ENCODE assay signal across 14 cellular contexts in genomic region chr9:133727277-133727875, GRCh38. TPM values are rescaled to one million over a fixed set of nuclear protein-coding genes. Genes with fewer than 3 reads are reported as not detected.
DNase-seq lines count a peak whose midpoint lies in the region; ATAC-seq and TF ChIP-seq lines count a peak whose summit lies in the region.
"Had no signal": no experiment of that assay in that cellular context is flagged by ENCODE, and none has a peak within 500 bp of the region (broad histone marks: within the 10 kb centered on the region; RNA-seq: fewer than 3 reads in every experiment).

No MANE protein-coding gene starts in this region.

- no peak overlapping the region for H3K27ac Mint-ChIP-seq in activated CD4-positive, alpha-beta T cell treated with anti-CD3 and anti-CD28 coated beads, Interleukin-2, amount 10 ng/mL, durations not matched to agents 24 days and 14 days
- no peak overlapping the region for H3K27ac Mint-ChIP-seq in stimulated activated effector memory CD8-positive, alpha-beta T cell treated with anti-CD3 and anti-CD28 coated beads, Interleukin-12 subunit alpha, Interleukin-12 subunit beta, amount 100 ng/mL, for 72 hours

- H3K9me3 ChIP-seq in Panc1 (ENCODE audit: control insufficient read depth, insufficient read depth, low read depth, low read length) = no peaks in the 10 kb centered on the region
- H3K9me3 ChIP-seq: gastroesophageal sphincter, uterus had no signal

- H3K27me3 ChIP-seq in Panc1 (ENCODE audit: control insufficient read depth, insufficient read depth, low read length) = peaks cover 4% of the 10 kb centered on the region
- H3K27me3 ChIP-seq: uterus had no signal

- no peak for TF ChIP-seq CTCF in Panc1 (IDR thresholded peaks at IDR 0.05)

- in situ Hi-C loops in Panc1 (cut with HindIII; ENCODE audit: low pct_unique_long_range_greater_than_20kb, low sequenced_read_pairs) = no loop called here

- H3K4me3 ChIP-seq in Panc1 (ENCODE audit: low read depth in 2 of 2, low read length in 2 of 2) = no peak overlapping the region
- H3K4me3 ChIP-seq: gastroesophageal sphincter, uterus had no signal

- no TSS peak for BruUV-seq in Panc1 (replicated peaks; lab: Mats Ljungman, UMichigan)

- no peaks in the 10 kb centered on the region for H3K9me3 Mint-ChIP-seq in activated CD4-positive, alpha-beta T cell treated with anti-CD3 and anti-CD28 coated beads, Interleukin-2, amount 10 ng/mL, durations not matched to agents 24 days and 14 days
- no peaks in the 10 kb centered on the region for H3K9me3 Mint-ChIP-seq in stimulated activated effector memory CD8-positive, alpha-beta T cell treated with anti-CD3 and anti-CD28 coated beads, Interleukin-12 subunit alpha, Interleukin-12 subunit beta, amount 100 ng/mL, for 72 hours
- H3K9me3 Mint-ChIP-seq: natural killer cell had no signal

- peaks cover 2% of the 10 kb centered on the region; the same call in 1 of the 2 replicates for H3K4me1 ChIP-seq in Panc1 (ENCODE audit: control insufficient read depth, insufficient read depth, low read length)
- H3K4me1 ChIP-seq: gastroesophageal sphincter, uterus had no signal

- H3K36me3 Mint-ChIP-seq in activated CD4-positive, alpha-beta T cell treated with anti-CD3 and anti-CD28 coated beads, Interleukin-2, amount 10 ng/mL, durations not matched to agents 24 days and 14 days (ENCODE audit: low read depth) = no peaks in the 10 kb centered on the region
- H3K36me3 Mint-ChIP-seq in stimulated activated effector memory CD8-positive, alpha-beta T cell treated with anti-CD3 and anti-CD28 coated beads, Interleukin-12 subunit alpha, Interleukin-12 subunit beta, amount 100 ng/mL, for 72 hours = no peaks in the 10 kb centered on the region
- H3K36me3 Mint-ChIP-seq: natural killer cell had no signal

- peaks cover 2% of the 10 kb centered on the region for H3K4me1 Mint-ChIP-seq in activated CD4-positive, alpha-beta T cell treated with anti-CD3 and anti-CD28 coated beads, Interleukin-2, amount 10 ng/mL, durations not matched to agents 24 days and 14 days
- peaks cover 8% of the 10 kb centered on the region for H3K4me1 Mint-ChIP-seq in stimulated activated effector memory CD8-positive, alpha-beta T cell treated with anti-CD3 and anti-CD28 coated beads, Interleukin-12 subunit alpha, Interleukin-12 subunit beta, amount 100 ng/mL, for 72 hours

- POLR2A ChIA-PET in Panc1 (lab: Charles Lee) = no interaction called here

- intact Hi-C loops in activated CD4-positive, alpha-beta T cell treated with anti-CD3 and anti-CD28 coated beads, Interleukin-2, amount 10 ng/mL, durations not matched to agents 24 days and 14 days (cut with micrococcal nuclease) = loop anchor here (10.0 kb wide), 1 partner anchor 143 kb away; no protein-coding TSS in a partner anchor
- intact Hi-C loops in Panc1 (cut with micrococcal nuclease; ENCODE audit: unreplicated experiment) = no loop called here

- H3K27me3 Mint-ChIP-seq in activated CD4-positive, alpha-beta T cell treated with anti-CD3 and anti-CD28 coated beads, Interleukin-2, amount 10 ng/mL, durations not matched to agents 24 days and 14 days = peaks cover 7% of the 10 kb centered on the region

- no peak overlapping the region for H3K4me3 Mint-ChIP-seq in activated CD4-positive, alpha-beta T cell treated with anti-CD3 and anti-CD28 coated beads, Interleukin-2, amount 10 ng/mL, durations not matched to agents 24 days and 14 days
- H3K4me3 Mint-ChIP-seq in stimulated activated effector memory CD8-positive, alpha-beta T cell treated with anti-CD3 and anti-CD28 coated beads, Interleukin-12 subunit alpha, Interleukin-12 subunit beta, amount 100 ng/mL, for 72 hours = no peak overlapping the region
- H3K4me3 Mint-ChIP-seq: natural killer cell had no signal

- ATAC-seq in Panc1 (0 out of 2 replicates have a peak, but pooled peaks have one; percentile 18), HG02884 (IDR thresholded peaks at IDR 0.05; ENCODE audit: unreplicated experiment) (no peak), GM19324 (IDR thresholded peaks at IDR 0.05; ENCODE audit: low FRiP score, unreplicated experiment) (no peak)
- peak; percentile 24 for ATAC-seq in stimulated activated effector memory CD8-positive, alpha-beta T cell treated with anti-CD3 and anti-CD28 coated beads, Interleukin-12 subunit alpha, Interleukin-12 subunit beta, amount 100 ng/mL, for 72 hours
- ATAC-seq: gastroesophageal sphincter had no signal

- H3K36me3 ChIP-seq in Panc1 (ENCODE audit: control insufficient read depth, insufficient read depth, low read length) = no peaks in the 10 kb centered on the region
- H3K36me3 ChIP-seq: gastroesophageal sphincter, uterus had no signal

- CTCF ChIA-PET in Panc1 (lab: Charles Lee) = no interaction called here

- DNase-seq in activated CD4-positive, alpha-beta T cell treated with anti-CD3 and anti-CD28 coated beads for 48 hours = peak; percentile 6
- DNase-seq in activated CD4-positive, alpha-beta T cell treated with anti-CD3 and anti-CD28 coated beads, Interleukin-2, amount 10 ng/mL, durations not matched to agents 24 days and 14 days = no peak
- DNase-seq in Panc1 (ENCODE audit: low read depth, low spot score) (no peak), iPS-NIHi11 (ENCODE audit: low spot score) (peak; percentile 21), NCI-H187 treated with DMSO at 0.1 percent for 48 hours (lab: John Stamatoyannopoulos, UW) (no peak)
- DNase-seq in stimulated activated effector memory CD8-positive, alpha-beta T cell treated with anti-CD3 and anti-CD28 coated beads, Interleukin-12 subunit alpha, Interleukin-12 subunit beta, amount 100 ng/mL, for 72 hours (ENCODE audit: low spot score in 2 of 2) = no peak
- DNase-seq: kidney glomerular epithelial cell, natural killer cell, NCI-H2029, T-helper 2 cell had no signal

- H3K27ac ChIP-seq in Panc1 (ENCODE audit: low read length) = no peak overlapping the region
- H3K27ac ChIP-seq: gastroesophageal sphincter, uterus had no signal

RNA-seq across cellular contexts. Expression of gene SARDH, which starts 10.8 kb away (rescaled TPM):
- 0.54 and 0.68 TPM in 2 replicates for total RNA-seq in activated CD4-positive, alpha-beta T cell treated with anti-CD3 and anti-CD28 coated beads, Interleukin-2, amount 10 ng/mL, durations not matched to agents 24 days and 14 days
- total RNA-seq in Panc1 (2021; ENCODE audit: unreplicated experiment) = 0.13 TPM
- 0.56 TPM for polyA plus RNA-seq in Panc1 (2012; ENCODE audit: insufficient read length)

Comparison
In these comparisons a context has a peak if more than half of its experiments do, and no peak if none do; other contexts are left out.
1. DNase-seq: peak in activated CD4-positive, alpha-beta T cell treated with anti-CD3 and anti-CD28 coated beads for 48 hours (single experiment) and iPS-NIHi11 (single experiment); none in activated CD4-positive, alpha-beta T cell treated with anti-CD3 and anti-CD28 coated beads, Interleukin-2, amount 10 ng/mL, durations not matched to agents 24 days and 14 days (single experiment), Panc1 (single experiment), stimulated activated effector memory CD8-positive, alpha-beta T cell treated with anti-CD3 and anti-CD28 coated beads, Interleukin-12 subunit alpha, Interleukin-12 subunit beta, amount 100 ng/mL, for 72 hours (0 of 2) and NCI-H187 treated with DMSO at 0.1 percent for 48 hours (single experiment).
2. ATAC-seq: peak in Panc1 (single experiment) and stimulated activated effector memory CD8-positive, alpha-beta T cell treated with anti-CD3 and anti-CD28 coated beads, Interleukin-12 subunit alpha, Interleukin-12 subunit beta, amount 100 ng/mL, for 72 hours (single experiment); none in HG02884 (single experiment) and GM19324 (single experiment).